In the genomic region with DNA sequence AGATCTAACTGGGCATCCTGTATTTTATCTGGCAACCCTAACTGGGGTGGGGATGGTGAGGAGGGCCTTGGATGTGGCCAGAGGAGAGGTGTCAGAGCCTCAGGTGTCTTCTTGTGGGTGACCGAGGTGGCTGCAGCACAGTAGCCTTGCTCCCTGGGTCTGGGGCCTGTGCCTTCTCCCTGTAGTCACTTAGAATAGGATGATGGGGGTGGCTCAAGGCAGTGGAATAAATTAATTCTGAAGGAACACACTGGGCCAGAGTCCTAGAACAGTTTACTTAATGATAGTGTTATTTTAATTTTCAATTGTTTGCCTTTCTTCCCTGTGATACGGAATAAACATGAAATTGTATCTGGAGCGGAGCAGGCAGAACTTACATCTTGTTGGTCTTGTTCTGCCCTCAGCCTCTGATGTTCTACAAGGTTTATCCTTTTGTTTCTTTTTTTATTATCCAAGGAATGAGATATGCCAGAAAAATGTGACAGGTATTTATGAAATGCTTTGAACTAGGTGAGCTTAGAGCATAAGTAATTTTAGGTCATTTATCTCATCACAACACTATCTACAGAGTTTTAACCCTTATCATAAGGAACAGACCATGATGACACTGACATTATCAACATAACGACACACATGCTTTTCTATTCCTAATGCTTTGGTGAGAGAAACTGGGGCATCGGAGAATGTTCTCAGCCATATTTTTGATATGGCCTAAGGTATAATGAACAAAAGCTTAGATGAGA, we compare ENCODE assay signal across 14 cellular contexts. TPM values are rescaled to one million over a fixed set of nuclear protein-coding genes. Genes with fewer than 3 reads are reported as not detected.
DNase-seq lines count a peak whose midpoint lies in the region; TF ChIP-seq lines count a peak whose summit lies in the region.
"Had no signal": no experiment of that assay in that cellular context is flagged by ENCODE, and none has a peak within 500 bp of the region (broad histone marks: within the 10 kb centered on the region; RNA-seq: fewer than 3 reads in every experiment).

No MANE protein-coding gene starts in this region.

- DNase-seq in OCI-M1 (lab: John Stamatoyannopoulos, UW) = peak; percentile 8
- peak; percentile 55 to 80 for DNase-seq in erythroblast (lab: John Stamatoyannopoulos, UW)
- no peak for DNase-seq in mesothelial cell of epicardium (ENCODE audit: low spot score in 2 of 2, unreplicated experiment in 2 of 2)
- no peak for DNase-seq in testis
- DNase-seq in NCI-H1436 treated with DMSO at 0.1 percent for 48 hours (lab: John Stamatoyannopoulos, UW) = no peak
- DNase-seq in NK-92 treated with Interleukin-12 subunit alpha and Interleukin-12 subunit beta, amount 100 ng/mL, for 24 hours (lab: John Stamatoyannopoulos, UW) = no peak
- DNase-seq in RWPE1 (ENCODE audit: low spot score) = no peak
- no peak for DNase-seq in posterior vena cava (ENCODE audit: low spot score)
- DNase-seq: C1 segment of cervical spinal cord, foreskin fibroblast, NCI-H748 treated with DMSO at 0.1 percent for 48 hours, SW 1271 had no signal

- H3K27ac ChIP-seq in testis (peak overlapping the region; percentile 43 to 54), RWPE1 (no peak overlapping the region)

- peak overlapping the region; percentile 87 for H3K27ac Mint-ChIP-seq in mesothelial cell of epicardium

- intact Hi-C loops in testis (cut with DNase I; ENCODE audit: low total_unique reads) = no loop called here
- intact Hi-C loops in posterior vena cava (cut with DNase I) = loop anchor here in 1 of 2 donors (10.0 kb wide), 1 partner anchor 80 kb away; no protein-coding TSS in a partner anchor

- TF ChIP-seq POLR2A in erythroblast (IDR thresholded peaks at IDR 0.05; ENCODE audit: low read length) (no peak), testis (IDR thresholded peaks at IDR 0.05) (no peak)

- H3K9me3 ChIP-seq in testis = no peaks in the 10 kb centered on the region

- H3K36me3 Mint-ChIP-seq in mesothelial cell of epicardium = no peaks in the 10 kb centered on the region

- no peaks in the 10 kb centered on the region for H3K36me3 ChIP-seq in testis (ENCODE audit: low read depth, missing control alignments)

- H3K4me1 ChIP-seq in testis = peaks cover 17% of the 10 kb centered on the region

- no peaks in the 10 kb centered on the region for H3K27me3 ChIP-seq in testis

- 54 to 57% methylated on average over 5 of the region's 5 CpGs for WGBS in testis, 2 donors

- no peaks in the 10 kb centered on the region for H3K9me3 Mint-ChIP-seq in mesothelial cell of epicardium
- H3K9me3 Mint-ChIP-seq: activated T-helper 17 cell treated with anti-CD3 and anti-CD28 coated beads, Interleukin-2, amount 50 U/mL, for 72 hours; neural crest cell had no signal

- CTCF ChIA-PET in RWPE1 (lab: Yijun Ruan, JAX) = no interaction called here

- no peaks in the 10 kb centered on the region for H3K27me3 Mint-ChIP-seq in mesothelial cell of epicardium (ENCODE audit: low read depth)
- H3K27me3 Mint-ChIP-seq: activated T-helper 17 cell treated with anti-CD3 and anti-CD28 coated beads, Interleukin-2, amount 50 U/mL, for 72 hours had no signal

- no peak overlapping the region for H3K4me3 ChIP-seq in testis

- no peak for TF ChIP-seq CTCF in mesothelial cell of epicardium (IDR thresholded peaks at IDR 0.05; ENCODE audit: unreplicated experiment)
- TF ChIP-seq CTCF in testis (IDR thresholded peaks at IDR 0.05) = no peak
- no peak for TF ChIP-seq CTCF in RWPE1 (conservative IDR thresholded peaks at IDR 0.05; ENCODE audit: low read depth)

- POLR2A ChIA-PET in RWPE1 (lab: Yijun Ruan, JAX; ENCODE audit: low non-redundant PET) = no interaction called here

- no peak overlapping the region for H3K4me3 Mint-ChIP-seq in mesothelial cell of epicardium
- H3K4me3 Mint-ChIP-seq: activated T-helper 17 cell treated with anti-CD3 and anti-CD28 coated beads, Interleukin-2, amount 50 U/mL, for 72 hours; neural crest cell had no signal

- peaks cover 79% of the 10 kb centered on the region for H3K4me1 Mint-ChIP-seq in mesothelial cell of epicardium

RNA-seq across cellular contexts. Expression of gene LRCH1, which starts 51.4 kb away (rescaled TPM):
- total RNA-seq in mesothelial cell of epicardium (29.4 to 29.6 TPM (median 29.6 TPM) in 3 replicates), testis (10 to 100 TPM; 16.8 to 17.7 TPM), posterior vena cava (10 to 100 TPM; 22.5 to 31.4 TPM)
- 8.9 TPM for polyA plus RNA-seq in testis (ENCODE audit: insufficient read depth, low read depth, low replicate concordance)

Comparison
In these comparisons a context has a peak if more than half of its experiments do, and no peak if none do; other contexts are left out.
1. DNase-seq: peak in OCI-M1 (single experiment) and erythroblast (2 of 2); none in mesothelial cell of epicardium (0 of 2), testis (single experiment), NCI-H1436 treated with DMSO at 0.1 percent for 48 hours (single experiment), NK-92 treated with Interleukin-12 subunit alpha and Interleukin-12 subunit beta, amount 100 ng/mL, for 24 hours (single experiment), RWPE1 (single experiment) and posterior vena cava (single experiment).